26 cellular contexts compared by ENCODE assay signal in genomic region chr2:199710551-199710950, GRCh38.
"Had no signal": no experiment of that assay in that cellular context is flagged by ENCODE, and none has a peak within 500 bp of the region (broad histone marks: within the 10 kb centered on the region; RNA-seq: fewer than 3 reads in every experiment).

No MANE protein-coding gene starts in this region.

- H3K4me1 Mint-ChIP-seq: activated naive CD8-positive, alpha-beta T cell treated with anti-CD3 and anti-CD28 coated beads, Interleukin-2, amount 10 ng/mL, durations not matched to agents 7 days and 5 days had no signal

- H3K4me3 ChIP-seq: breast epithelium, SJCRH30 had no signal

- ATAC-seq: activated CD8-positive, alpha-beta T cell treated with anti-CD3 and anti-CD28 coated beads, Interleukin-2, amount 10 ng/mL, durations not matched to agents 7 days and 5 days; Panc1; WTC11 had no signal

- H3K9me3 Mint-ChIP-seq: T-helper 1 cell treated with Interleukin-12 subunit alpha and Interleukin-12 subunit beta and Interleukin-4 antibody, amounts not matched to agents 30 μg/mL and 1 μg/mL, for 36 hours had no signal

- DNase-seq: activated CD4-positive, alpha-beta T cell treated with anti-CD3 and anti-CD28 coated beads for 48 hours; activated CD4-positive, alpha-beta T cell treated with anti-CD3 and anti-CD28 coated beads, Interleukin-2, amount 50 U/mL, for 4 hours; activated CD4-positive, CD25-positive, alpha-beta regulatory T cell treated with anti-CD3 and anti-CD28 coated beads, Interleukin-2, amount 50 U/mL, for 72 hours; activated CD8-positive, alpha-beta memory T cell treated with anti-CD3 and anti-CD28 coated beads, Interleukin-2, amount 50 U/mL, for 48 hours; activated CD8-positive, alpha-beta T cell treated with anti-CD3 and anti-CD28 coated beads, Interleukin-2, amount 10 ng/mL, durations not matched to agents 7 days and 5 days; activated naive CD4-positive, alpha-beta T cell treated with anti-CD3 and anti-CD28 coated beads, Interleukin-2, amount 50 U/mL, for 16 hours; activated naive CD8-positive, alpha-beta T cell treated with anti-CD3 and anti-CD28 coated beads, Interleukin-2, amount 10 ng/mL, durations not matched to agents 7 days and 5 days; activated T-cell treated with anti-CD3 and anti-CD28 coated beads, Interleukin-2, amount 50 U/mL, for 1 hour; aorta; MV-4-11; NCI-H1092 treated with DMSO at 0.1 percent for 48 hours; NCI-H1417 treated with DMSO at 0.1 percent for 48 hours; NCI-H1694; NCI-H2029; NCI-H345; NCI-H510A; NCI-H526 treated with DMSO at 0.1 percent for 48 hours; NCI-H82; OCI-M1; Right ventricle myocardium superior; RPMI8226; SJCRH30 had no signal

- H3K27me3 ChIP-seq: breast epithelium, SJCRH30 had no signal

- H3K36me3 ChIP-seq: breast epithelium, SJCRH30 had no signal

- H3K9me3 ChIP-seq: breast epithelium had no signal

- H3K27ac Mint-ChIP-seq: activated CD8-positive, alpha-beta T cell treated with anti-CD3 and anti-CD28 coated beads, Interleukin-2, amount 10 ng/mL, durations not matched to agents 7 days and 5 days; activated naive CD8-positive, alpha-beta T cell treated with anti-CD3 and anti-CD28 coated beads, Interleukin-2, amount 10 ng/mL, durations not matched to agents 7 days and 5 days; T-helper 1 cell treated with Interleukin-12 subunit alpha and Interleukin-12 subunit beta and Interleukin-4 antibody, amounts not matched to agents 30 μg/mL and 1 μg/mL, for 36 hours; WTC11 had no signal

- H3K4me3 Mint-ChIP-seq: activated CD8-positive, alpha-beta T cell treated with anti-CD3 and anti-CD28 coated beads, Interleukin-2, amount 10 ng/mL, durations not matched to agents 7 days and 5 days; activated naive CD8-positive, alpha-beta T cell treated with anti-CD3 and anti-CD28 coated beads, Interleukin-2, amount 10 ng/mL, durations not matched to agents 7 days and 5 days; T-helper 1 cell treated with Interleukin-12 subunit alpha and Interleukin-12 subunit beta and Interleukin-4 antibody, amounts not matched to agents 30 μg/mL and 1 μg/mL, for 36 hours; WTC11 had no signal

- H3K4me1 ChIP-seq: breast epithelium, SJCRH30 had no signal

- H3K27ac ChIP-seq: breast epithelium, SJCRH30 had no signal

- H3K36me3 Mint-ChIP-seq: activated naive CD8-positive, alpha-beta T cell treated with anti-CD3 and anti-CD28 coated beads, Interleukin-2, amount 10 ng/mL, durations not matched to agents 7 days and 5 days had no signal
